In genomic region chr13:59587971-59588716, GRCh38 we compare ENCODE assay signal across 23 cellular contexts.
"Had no signal": no experiment of that assay in that cellular context is flagged by ENCODE, and none has a peak within 500 bp of the region (broad histone marks: within the 10 kb centered on the region; RNA-seq: fewer than 3 reads in every experiment).

No MANE protein-coding gene starts in this region.

- H3K27me3 Mint-ChIP-seq: activated B cell treated with CpG ODN at 0.5 μM for 24 hours, naive B cell had no signal

- H3K4me3 Mint-ChIP-seq: activated B cell treated with CpG ODN at 0.5 μM for 24 hours; activated CD8-positive, alpha-beta T cell treated with anti-CD3 and anti-CD28 coated beads for 36 hours; activated naive CD8-positive, alpha-beta T cell treated with anti-CD3 and anti-CD28 coated beads, Interleukin-2, amount 10 ng/mL, durations not matched to agents 7 days and 5 days; activated T-helper 17 cell treated with anti-CD3 and anti-CD28 coated beads, Interleukin-2, amount 50 U/mL, for 72 hours; naive B cell; T-cell had no signal

- H3K4me3 ChIP-seq: cardiac muscle cell, left lung, mucosa of descending colon, sigmoid colon, thyroid gland had no signal

- H3K9ac ChIP-seq: parathyroid adenoma had no signal

- H3K79me2 ChIP-seq: parathyroid adenoma had no signal

- H2AFZ ChIP-seq: parathyroid adenoma had no signal

- H3K9me3 Mint-ChIP-seq: activated B cell treated with CpG ODN at 0.5 μM for 24 hours; activated CD8-positive, alpha-beta T cell treated with anti-CD3 and anti-CD28 coated beads for 36 hours had no signal

- DNase-seq: activated B cell treated with CpG ODN at 0.5 μM for 24 hours; activated CD4-positive, alpha-beta T cell treated with anti-CD3 and anti-CD28 coated beads for 4 hours; activated CD8-positive, alpha-beta T cell treated with anti-CD3 and anti-CD28 coated beads for 36 hours; activated naive CD4-positive, alpha-beta T cell; activated naive CD8-positive, alpha-beta T cell treated with anti-CD3 and anti-CD28 coated beads, Interleukin-2, amount 10 ng/mL, durations not matched to agents 7 days and 5 days; activated T-cell treated with anti-CD3 and anti-CD28 coated beads, Interleukin-2, amount 50 U/mL, for 1 hour; amygdala; dermis blood vessel endothelial cell; effector memory CD4-positive, alpha-beta T cell; foreskin fibroblast; glutamatergic neuron; hippocampal formation; kidney; left lung; mucosa of descending colon; naive B cell; sigmoid colon; stimulated activated naive CD4-positive, alpha-beta T cell treated with Interleukin-2 at 50 U/mL for 16 hours; T-cell; thyroid gland had no signal

- FAIRE-seq: kidney had no signal

- H3K9me3 ChIP-seq: left lung, mucosa of descending colon, sigmoid colon, thyroid gland had no signal

- H3K27ac Mint-ChIP-seq: activated B cell treated with CpG ODN at 0.5 μM for 24 hours; activated CD8-positive, alpha-beta T cell treated with anti-CD3 and anti-CD28 coated beads for 36 hours; activated naive CD8-positive, alpha-beta T cell treated with anti-CD3 and anti-CD28 coated beads, Interleukin-2, amount 10 ng/mL, durations not matched to agents 7 days and 5 days; activated T-helper 17 cell treated with anti-CD3 and anti-CD28 coated beads, Interleukin-2, amount 50 U/mL, for 72 hours; naive B cell; T-cell had no signal

- H3K4me1 Mint-ChIP-seq: activated B cell treated with CpG ODN at 0.5 μM for 24 hours; activated naive CD8-positive, alpha-beta T cell treated with anti-CD3 and anti-CD28 coated beads, Interleukin-2, amount 10 ng/mL, durations not matched to agents 7 days and 5 days; activated T-helper 17 cell treated with anti-CD3 and anti-CD28 coated beads, Interleukin-2, amount 50 U/mL, for 72 hours; naive B cell; T-cell had no signal

- ATAC-seq: activated CD8-positive, alpha-beta T cell treated with anti-CD3 and anti-CD28 coated beads for 36 hours; activated T-helper 17 cell treated with anti-CD3 and anti-CD28 coated beads, Interleukin-2, amount 50 U/mL, for 72 hours; left lung; mucosa of descending colon; T-cell had no signal

- H3K27ac ChIP-seq: cardiac muscle cell, left lung, parathyroid adenoma, sigmoid colon, thyroid gland had no signal

- H3K36me3 ChIP-seq: cardiac muscle cell, left lung, sigmoid colon, thyroid gland had no signal

- H3K27me3 ChIP-seq: cardiac muscle cell, left lung, sigmoid colon, thyroid gland had no signal

- H3K36me3 Mint-ChIP-seq: activated naive CD8-positive, alpha-beta T cell treated with anti-CD3 and anti-CD28 coated beads, Interleukin-2, amount 10 ng/mL, durations not matched to agents 7 days and 5 days; naive B cell; T-cell had no signal

- H3K4me1 ChIP-seq: left lung, parathyroid adenoma, sigmoid colon, thyroid gland had no signal
